In genomic region chr6:93678841-93679454, GRCh38 we compare ENCODE assay signal across 13 cellular contexts.
A peak's percentile ranks its signal among the peaks of the same experiment; 100 is the strongest.
DNase-seq lines count a peak whose midpoint lies in the region; ATAC-seq and TF ChIP-seq lines count a peak whose summit lies in the region.
"Had no signal": no experiment of that assay in that cellular context is flagged by ENCODE, and none has a peak within 500 bp of the region (broad histone marks: within the 10 kb centered on the region; RNA-seq: fewer than 3 reads in every experiment).

No MANE protein-coding gene starts in this region.

- H3K9ac ChIP-seq in smooth muscle cell (ENCODE audit: low read depth) = no peak overlapping the region

- DNase-seq in NCI-H345 (lab: John Stamatoyannopoulos, UW) (peak; percentile 26), NCI-H345 treated with DMSO at 0.1 percent for 48 hours (lab: John Stamatoyannopoulos, UW; ENCODE audit: unreplicated experiment) (no peak), SK-N-DZ (ENCODE audit: low spot score) (peak; percentile 2), fibroblast of the aortic adventitia (ENCODE audit: low read depth) (peak; percentile 49), smooth muscle cell (lab: John Stamatoyannopoulos, UW; ENCODE audit: unreplicated experiment) (no peak), iPS-NIHi11 (ENCODE audit: low spot score) (no peak), GM13976 (ENCODE audit: low spot score) (no peak)
- DNase-seq: activated CD4-positive, alpha-beta T cell treated with anti-CD3 and anti-CD28 coated beads for 4 hours; activated T-cell treated with anti-CD3 and anti-CD28 coated beads, Interleukin-2, amount 50 U/mL, for 24 hours; esophagus squamous epithelium; left lung; NCI-H510A treated with DMSO at 0.1 percent for 48 hours had no signal

- no peaks in the 10 kb centered on the region for H3K27me3 ChIP-seq in smooth muscle cell (ENCODE audit: low read depth)
- H3K27me3 ChIP-seq: esophagus squamous epithelium, left lung had no signal

- no peak for ATAC-seq in GM18861 (IDR thresholded peaks at IDR 0.05; ENCODE audit: unreplicated experiment)
- ATAC-seq: left lung had no signal

- H3K9me3 ChIP-seq in smooth muscle cell (replicated peaks; ENCODE audit: low read depth) = no peaks in the 10 kb centered on the region
- H3K9me3 ChIP-seq: left lung had no signal

- H3K4me1 ChIP-seq in smooth muscle cell (ENCODE audit: low read depth) = no peaks in the 10 kb centered on the region
- H3K4me1 ChIP-seq: esophagus squamous epithelium, left lung had no signal

- WGBS in smooth muscle cell (ENCODE audit: low lambda C conversion rate) = 33% methylated on average over 4 of the region's 4 CpGs

- in situ Hi-C loops in GM13976 (cut with MboI; ENCODE audit: low sequenced_read_pairs, unreplicated experiment) = no loop called here

- no peaks in the 10 kb centered on the region for H3K79me2 ChIP-seq in smooth muscle cell (ENCODE audit: low read depth)

- H3F3A ChIP-seq in smooth muscle cell (ENCODE audit: low read depth) = peaks cover 4% of the 10 kb centered on the region

- no peaks in the 10 kb centered on the region for H4K20me1 ChIP-seq in smooth muscle cell (ENCODE audit: low read depth)

- peak overlapping the region; percentile 73 for H3K4me2 ChIP-seq in smooth muscle cell

- H3K27ac ChIP-seq in smooth muscle cell (ENCODE audit: low read depth) = no peak overlapping the region
- H3K27ac ChIP-seq: esophagus squamous epithelium, left lung had no signal

- H2AFZ ChIP-seq in smooth muscle cell (ENCODE audit: low read depth) = peak overlapping the region; percentile 22

- no peaks in the 10 kb centered on the region for H3K36me3 ChIP-seq in smooth muscle cell (ENCODE audit: low read depth)
- H3K36me3 ChIP-seq: esophagus squamous epithelium, left lung had no signal

- no peak overlapping the region for H3K4me3 ChIP-seq in fibroblast of the aortic adventitia (ENCODE audit: low read depth, low read length)
- peak overlapping the region; percentile 3 for H3K4me3 ChIP-seq in smooth muscle cell
- H3K4me3 ChIP-seq: esophagus squamous epithelium, left lung had no signal

- TF ChIP-seq CTCF in fibroblast of the aortic adventitia (IDR thresholded peaks at IDR 0.05; ENCODE audit: insufficient read depth, low read length) = no peak
- TF ChIP-seq CTCF in smooth muscle cell (IDR thresholded peaks at IDR 0.05; ENCODE audit: borderline replicate concordance, insufficient read depth, poor library complexity, severe bottlenecking) = no peak
- TF ChIP-seq CTCF in GM13976 (IDR thresholded peaks at IDR 0.05; ENCODE audit: borderline replicate concordance, control extremely low read depth, extremely low read depth, insufficient read depth, missing control alignments) = no peak

Comparison
In these comparisons a context has a peak if more than half of its experiments do, and no peak if none do; other contexts are left out.
1. DNase-seq: peak in NCI-H345 (single experiment), SK-N-DZ (single experiment) and fibroblast of the aortic adventitia (single experiment); none in NCI-H345 treated with DMSO at 0.1 percent for 48 hours (single experiment), smooth muscle cell (single experiment), iPS-NIHi11 (single experiment) and GM13976 (single experiment).